Comparison of ENCODE assay signal across 1 cellular context in the genomic region with DNA sequence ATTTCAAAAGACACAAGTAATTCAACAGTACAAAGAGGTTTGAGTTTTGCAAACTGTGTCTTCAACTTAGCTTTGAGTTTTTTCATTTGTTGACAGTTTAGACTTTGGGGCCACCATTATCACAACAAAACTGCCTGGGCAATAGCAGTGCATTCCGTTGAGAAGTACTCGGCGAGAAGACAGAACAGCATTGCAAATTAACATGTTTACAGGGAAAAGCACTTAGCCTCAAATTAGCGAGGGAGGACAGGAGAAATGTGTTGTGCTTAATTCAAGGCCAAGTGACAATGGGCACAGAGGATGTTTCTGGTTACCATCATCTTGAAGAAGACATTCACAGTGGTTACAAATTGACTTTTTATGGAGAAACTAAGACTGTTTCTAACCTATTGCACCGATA.
TF ChIP-seq lines count a peak whose summit lies in the region.

No MANE protein-coding gene starts in this region.

TF ChIP-seq in WTC11, 78 proteins besides CTCF, POLR2A, EP300 and RAD21 (continued from another document):
- TF ChIP-seq, protein P1, sequence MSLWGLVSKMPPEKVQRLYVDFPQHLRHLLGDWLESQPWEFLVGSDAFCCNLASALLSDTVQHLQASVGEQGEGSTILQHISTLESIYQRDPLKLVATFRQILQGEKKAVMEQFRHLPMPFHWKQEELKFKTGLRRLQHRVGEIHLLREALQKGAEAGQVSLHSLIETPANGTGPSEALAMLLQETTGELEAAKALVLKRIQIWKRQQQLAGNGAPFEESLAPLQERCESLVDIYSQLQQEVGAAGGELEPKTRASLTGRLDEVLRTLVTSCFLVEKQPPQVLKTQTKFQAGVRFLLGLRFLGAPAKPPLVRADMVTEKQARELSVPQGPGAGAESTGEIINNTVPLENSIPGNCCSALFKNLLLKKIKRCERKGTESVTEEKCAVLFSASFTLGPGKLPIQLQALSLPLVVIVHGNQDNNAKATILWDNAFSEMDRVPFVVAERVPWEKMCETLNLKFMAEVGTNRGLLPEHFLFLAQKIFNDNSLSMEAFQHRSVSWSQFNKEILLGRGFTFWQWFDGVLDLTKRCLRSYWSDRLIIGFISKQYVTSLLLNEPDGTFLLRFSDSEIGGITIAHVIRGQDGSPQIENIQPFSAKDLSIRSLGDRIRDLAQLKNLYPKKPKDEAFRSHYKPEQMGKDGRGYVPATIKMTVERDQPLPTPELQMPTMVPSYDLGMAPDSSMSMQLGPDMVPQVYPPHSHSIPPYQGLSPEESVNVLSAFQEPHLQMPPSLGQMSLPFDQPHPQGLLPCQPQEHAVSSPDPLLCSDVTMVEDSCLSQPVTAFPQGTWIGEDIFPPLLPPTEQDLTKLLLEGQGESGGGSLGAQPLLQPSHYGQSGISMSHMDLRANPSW (CRISPR knock-in tag; conservative IDR thresholded peaks at IDR 0.05; ENCODE audit: low read depth), result no peak
- TF ChIP-seq, protein P2, sequence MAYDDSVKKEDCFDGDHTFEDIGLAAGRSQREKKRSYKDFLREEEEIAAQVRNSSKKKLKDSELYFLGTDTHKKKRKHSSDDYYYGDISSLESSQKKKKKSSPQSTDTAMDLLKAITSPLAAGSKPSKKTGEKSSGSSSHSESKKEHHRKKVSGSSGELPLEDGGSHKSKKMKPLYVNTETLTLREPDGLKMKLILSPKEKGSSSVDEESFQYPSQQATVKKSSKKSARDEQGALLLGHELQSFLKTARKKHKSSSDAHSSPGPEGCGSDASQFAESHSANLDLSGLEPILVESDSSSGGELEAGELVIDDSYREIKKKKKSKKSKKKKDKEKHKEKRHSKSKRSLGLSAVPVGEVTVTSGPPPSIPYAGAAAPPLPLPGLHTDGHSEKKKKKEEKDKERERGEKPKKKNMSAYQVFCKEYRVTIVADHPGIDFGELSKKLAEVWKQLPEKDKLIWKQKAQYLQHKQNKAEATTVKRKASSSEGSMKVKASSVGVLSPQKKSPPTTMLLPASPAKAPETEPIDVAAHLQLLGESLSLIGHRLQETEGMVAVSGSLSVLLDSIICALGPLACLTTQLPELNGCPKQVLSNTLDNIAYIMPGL (CRISPR knock-in tag; IDR thresholded peaks at IDR 0.05), result no peak
- TF ChIP-seq FOXP1 (CRISPR knock-in tag; IDR thresholded peaks at IDR 0.05; ENCODE audit: borderline replicate concordance) (no peak), NFATC4 (CRISPR knock-in tag; IDR thresholded peaks at IDR 0.05) (no peak), FOXK1 (CRISPR knock-in tag; IDR thresholded peaks at IDR 0.05) (no peak), NFE2L1 (CRISPR knock-in tag; IDR thresholded peaks at IDR 0.05) (no peak), TEAD4 (CRISPR knock-in tag; IDR thresholded peaks at IDR 0.05) (no peak), JAZF1 (CRISPR knock-in tag; IDR thresholded peaks at IDR 0.05) (no peak), FOXJ3 (CRISPR knock-in tag; IDR thresholded peaks at IDR 0.05; ENCODE audit: borderline replicate concordance) (no peak), ZNF317 (CRISPR knock-in tag; IDR thresholded peaks at IDR 0.05; ENCODE audit: borderline replicate concordance, low read depth) (no peak), GABPB1 (CRISPR knock-in tag; IDR thresholded peaks at IDR 0.05) (no peak), CREB1 (CRISPR knock-in tag; IDR thresholded peaks at IDR 0.05) (no peak)
- TF ChIP-seq, protein P3, sequence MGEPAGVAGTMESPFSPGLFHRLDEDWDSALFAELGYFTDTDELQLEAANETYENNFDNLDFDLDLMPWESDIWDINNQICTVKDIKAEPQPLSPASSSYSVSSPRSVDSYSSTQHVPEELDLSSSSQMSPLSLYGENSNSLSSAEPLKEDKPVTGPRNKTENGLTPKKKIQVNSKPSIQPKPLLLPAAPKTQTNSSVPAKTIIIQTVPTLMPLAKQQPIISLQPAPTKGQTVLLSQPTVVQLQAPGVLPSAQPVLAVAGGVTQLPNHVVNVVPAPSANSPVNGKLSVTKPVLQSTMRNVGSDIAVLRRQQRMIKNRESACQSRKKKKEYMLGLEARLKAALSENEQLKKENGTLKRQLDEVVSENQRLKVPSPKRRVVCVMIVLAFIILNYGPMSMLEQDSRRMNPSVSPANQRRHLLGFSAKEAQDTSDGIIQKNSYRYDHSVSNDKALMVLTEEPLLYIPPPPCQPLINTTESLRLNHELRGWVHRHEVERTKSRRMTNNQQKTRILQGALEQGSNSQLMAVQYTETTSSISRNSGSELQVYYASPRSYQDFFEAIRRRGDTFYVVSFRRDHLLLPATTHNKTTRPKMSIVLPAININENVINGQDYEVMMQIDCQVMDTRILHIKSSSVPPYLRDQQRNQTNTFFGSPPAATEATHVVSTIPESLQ (CRISPR knock-in tag; IDR thresholded peaks at IDR 0.05), result no peak
- TF ChIP-seq, protein P4, sequence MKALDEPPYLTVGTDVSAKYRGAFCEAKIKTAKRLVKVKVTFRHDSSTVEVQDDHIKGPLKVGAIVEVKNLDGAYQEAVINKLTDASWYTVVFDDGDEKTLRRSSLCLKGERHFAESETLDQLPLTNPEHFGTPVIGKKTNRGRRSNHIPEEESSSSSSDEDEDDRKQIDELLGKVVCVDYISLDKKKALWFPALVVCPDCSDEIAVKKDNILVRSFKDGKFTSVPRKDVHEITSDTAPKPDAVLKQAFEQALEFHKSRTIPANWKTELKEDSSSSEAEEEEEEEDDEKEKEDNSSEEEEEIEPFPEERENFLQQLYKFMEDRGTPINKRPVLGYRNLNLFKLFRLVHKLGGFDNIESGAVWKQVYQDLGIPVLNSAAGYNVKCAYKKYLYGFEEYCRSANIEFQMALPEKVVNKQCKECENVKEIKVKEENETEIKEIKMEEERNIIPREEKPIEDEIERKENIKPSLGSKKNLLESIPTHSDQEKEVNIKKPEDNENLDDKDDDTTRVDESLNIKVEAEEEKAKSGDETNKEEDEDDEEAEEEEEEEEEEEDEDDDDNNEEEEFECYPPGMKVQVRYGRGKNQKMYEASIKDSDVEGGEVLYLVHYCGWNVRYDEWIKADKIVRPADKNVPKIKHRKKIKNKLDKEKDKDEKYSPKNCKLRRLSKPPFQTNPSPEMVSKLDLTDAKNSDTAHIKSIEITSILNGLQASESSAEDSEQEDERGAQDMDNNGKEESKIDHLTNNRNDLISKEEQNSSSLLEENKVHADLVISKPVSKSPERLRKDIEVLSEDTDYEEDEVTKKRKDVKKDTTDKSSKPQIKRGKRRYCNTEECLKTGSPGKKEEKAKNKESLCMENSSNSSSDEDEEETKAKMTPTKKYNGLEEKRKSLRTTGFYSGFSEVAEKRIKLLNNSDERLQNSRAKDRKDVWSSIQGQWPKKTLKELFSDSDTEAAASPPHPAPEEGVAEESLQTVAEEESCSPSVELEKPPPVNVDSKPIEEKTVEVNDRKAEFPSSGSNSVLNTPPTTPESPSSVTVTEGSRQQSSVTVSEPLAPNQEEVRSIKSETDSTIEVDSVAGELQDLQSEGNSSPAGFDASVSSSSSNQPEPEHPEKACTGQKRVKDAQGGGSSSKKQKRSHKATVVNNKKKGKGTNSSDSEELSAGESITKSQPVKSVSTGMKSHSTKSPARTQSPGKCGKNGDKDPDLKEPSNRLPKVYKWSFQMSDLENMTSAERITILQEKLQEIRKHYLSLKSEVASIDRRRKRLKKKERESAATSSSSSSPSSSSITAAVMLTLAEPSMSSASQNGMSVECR (CRISPR knock-in tag; IDR thresholded peaks at IDR 0.05; ENCODE audit: borderline replicate concordance), result no peak
